In genomic region chr14:30790827-30791226, GRCh38 we compare ENCODE assay signal across 16 cellular contexts.
DNase-seq lines count a peak whose midpoint lies in the region; ATAC-seq, FAIRE-seq and TF ChIP-seq lines count a peak whose summit lies in the region.
"Had no signal": no experiment of that assay in that cellular context is flagged by ENCODE, and none has a peak within 500 bp of the region (broad histone marks: within the 10 kb centered on the region; RNA-seq: fewer than 3 reads in every experiment).

No MANE protein-coding gene starts in this region.

- no peak overlapping the region for H2AFZ ChIP-seq in HepG2 (ENCODE audit: low read length)

- no peak for FAIRE-seq in HepG2 (lab: Jason Lieb, UNC)

- no peak for TF ChIP-seq CTCF in HepG2 (CRISPR knock-in tag; IDR thresholded peaks at IDR 0.05)
- no peak for TF ChIP-seq CTCF in right lobe of liver (IDR thresholded peaks at IDR 0.05)
- TF ChIP-seq CTCF in brain microvascular endothelial cell (IDR thresholded peaks at IDR 0.05; ENCODE audit: low read depth, low read length, missing control alignments): no peak

- no peak for TF ChIP-seq POLR2A in HepG2 (IDR thresholded peaks at IDR 0.05; ENCODE audit: insufficient read depth in 1 of 2, low read depth in 2 of 2, low read length in 2 of 2)
- no peak for TF ChIP-seq POLR2A in right lobe of liver (IDR thresholded peaks at IDR 0.05)

- intact Hi-C loops in HepG2 (cut with micrococcal nuclease; ENCODE audit: unreplicated experiment) (no loop called here), right lobe of liver (cut with DNase I) (no loop called here)

- no peak for TF ChIP-seq RAD21 in HepG2 (CRISPR knock-in tag; IDR thresholded peaks at IDR 0.05)

- H3K4me3 ChIP-seq in HepG2 (replicated peaks in 1 of 3; ENCODE audit: insufficient read depth in 1 of 3, low read depth in 2 of 3, low read length in 3 of 3) (no peak overlapping the region), right lobe of liver (no peak overlapping the region), MG63 (no peak overlapping the region), brain microvascular endothelial cell (ENCODE audit: low read depth, low read length) (no peak overlapping the region)
- H3K4me3 ChIP-seq: BLaER1 had no signal

- no peak overlapping the region for H3K4me2 ChIP-seq in HepG2 (ENCODE audit: low read depth, low read length)
- H3K4me2 ChIP-seq: BLaER1 had no signal

- H3K9me3 ChIP-seq in HepG2 (ENCODE audit: low read length): no peaks in the 10 kb centered on the region
- H3K9me3 ChIP-seq in right lobe of liver: no peaks in the 10 kb centered on the region
- H3K9me3 ChIP-seq in MG63: no peaks in the 10 kb centered on the region
- H3K9me3 ChIP-seq: Caco-2 had no signal

- H3K4me1 ChIP-seq in HepG2 (ENCODE audit: insufficient read depth, low read length) (peaks cover 6% of the 10 kb centered on the region; the same call in 1 of the 2 replicates), right lobe of liver (peaks cover 0 to 6% (median 0%) of the 10 kb centered on the region in 4 donors)
- H3K4me1 ChIP-seq: BLaER1, Caco-2 had no signal

- TF ChIP-seq EP300 in HepG2 (IDR thresholded peaks at IDR 0.05; ENCODE audit: low read depth in 2 of 2, low read length in 2 of 2) (no peak), HepG2 (CRISPR knock-in tag; IDR thresholded peaks at IDR 0.05; ENCODE audit: borderline replicate concordance) (no peak)

- CTCF ChIA-PET in HepG2 (lab: Yijun Ruan, JAX; ENCODE audit: low intra/inter-chr PET ratio, low total read pairs): no interaction called here
- CTCF ChIA-PET in HEK293T (lab: Yijun Ruan, JAX): no interaction called here

- POLR2A ChIA-PET in HepG2 (lab: Yijun Ruan, JAX): no interaction called here
- POLR2A ChIA-PET in HEK293T (lab: Yijun Ruan, JAX): no interaction called here

- ATAC-seq in HepG2 (peak; percentile 62), right lobe of liver (no peak), GM19324 (IDR thresholded peaks at IDR 0.05; ENCODE audit: low FRiP score, unreplicated experiment) (no peak), GM18868 (IDR thresholded peaks at IDR 0.05; ENCODE audit: unreplicated experiment) (no peak)

- no TSS peak for BruUV-seq in HepG2 (replicated peaks; lab: Mats Ljungman, UMichigan)

- DNase-seq in HepG2 (ENCODE audit: low spot score): no peak
- DNase-seq in right lobe of liver: no peak
- peak; percentile 31 for DNase-seq in MG63
- peak; percentile 4 for DNase-seq in brain microvascular endothelial cell
- DNase-seq in HEK293T (ENCODE audit: extremely low spot score): no peak
- DNase-seq: 8988T; AML-193; Caco-2; CD8-positive, alpha-beta memory T cell; DND-41; GOT3; H9; KBM-7 had no signal

- H3K9ac ChIP-seq in HepG2 (ENCODE audit: insufficient read depth, low read depth, low read length): no peak overlapping the region
- H3K9ac ChIP-seq: BLaER1 had no signal

- no peak overlapping the region for H3K27ac ChIP-seq in HepG2 (ENCODE audit: extremely low read length, insufficient read depth, low read length)
- H3K27ac ChIP-seq in right lobe of liver: no peak overlapping the region
- no peak overlapping the region for H3K27ac ChIP-seq in brain microvascular endothelial cell
- H3K27ac ChIP-seq: BLaER1 had no signal

- in situ Hi-C loops in HepG2 (cut with HindIII; ENCODE audit: extremely low pct_ligation_motif_present, low pct_unique_long_range_greater_than_20kb): no loop called here
- in situ Hi-C loops in brain microvascular endothelial cell (cut with HindIII; ENCODE audit: low pct_ligation_motif_present, low sequenced_read_pairs): no loop called here

- no peaks in the 10 kb centered on the region for H3K79me2 ChIP-seq in HepG2 (ENCODE audit: insufficient read depth, low read length)

- 22% methylated on average over 3 of the region's 3 CpGs for WGBS in HepG2 (ENCODE audit: low lambda C conversion rate)
- 88% methylated on average over 3 of the region's 3 CpGs for WGBS in right lobe of liver (ENCODE audit: insufficient coverage, low coverage, low lambda C conversion rate, missing lambda C conversion rate)

- H3K27me3 ChIP-seq in HepG2 (ENCODE audit: control insufficient read depth in 1 of 2, insufficient read depth in 2 of 2, low read length in 2 of 2): no peaks in the 10 kb centered on the region
- no peaks in the 10 kb centered on the region for H3K27me3 ChIP-seq in right lobe of liver
- H3K27me3 ChIP-seq in MG63: no peaks in the 10 kb centered on the region
- H3K27me3 ChIP-seq in brain microvascular endothelial cell (replicated peaks): no peaks in the 10 kb centered on the region
- H3K27me3 ChIP-seq: BLaER1 had no signal

- H3K36me3 ChIP-seq in HepG2 (replicated peaks in 1 of 2; ENCODE audit: control insufficient read depth in 1 of 2, insufficient read depth in 2 of 2, low read length in 2 of 2) (no peaks in the 10 kb centered on the region), right lobe of liver (no peaks in the 10 kb centered on the region), MG63 (no peaks in the 10 kb centered on the region), brain microvascular endothelial cell (replicated peaks) (no peaks in the 10 kb centered on the region)
- H3K36me3 ChIP-seq: BLaER1 had no signal

- H4K20me1 ChIP-seq in HepG2 (ENCODE audit: insufficient read depth, low read length): no peaks in the 10 kb centered on the region
- H4K20me1 ChIP-seq: BLaER1 had no signal

TF ChIP-seq in HepG2, 621 proteins besides CTCF, POLR2A, EP300 and RAD21 (continues in another document):
- no peak for TF ChIP-seq CERS6 (CRISPR knock-in tag; IDR thresholded peaks at IDR 0.05)
- no peak for TF ChIP-seq LCORL (IDR thresholded peaks at IDR 0.05)
- TF ChIP-seq LCORL (CRISPR knock-in tag; IDR thresholded peaks at IDR 0.05): no peak
- no peak for TF ChIP-seq ZKSCAN5 (CRISPR knock-in tag; IDR thresholded peaks at IDR 0.05)
- TF ChIP-seq ZNF503 (CRISPR knock-in tag; IDR thresholded peaks at IDR 0.05): no peak
- peak; percentile 95 for TF ChIP-seq ATF7 (IDR thresholded peaks at IDR 0.05)
- TF ChIP-seq ATF7 (CRISPR knock-in tag; IDR thresholded peaks at IDR 0.05): no peak
- TF ChIP-seq ZC3H13 (CRISPR knock-in tag; IDR thresholded peaks at IDR 0.05): no peak

TF ChIP-seq in HEK293T, 16 proteins besides CTCF, POLR2A, EP300 and RAD21:
- TF ChIP-seq FOXM1 (IDR thresholded peaks at IDR 0.05; ENCODE audit: borderline replicate concordance) (no peak), LEF1 (IDR thresholded peaks at IDR 0.05; ENCODE audit: borderline replicate concordance) (no peak), NFRKB (IDR thresholded peaks at IDR 0.05) (no peak), ELF4 (IDR thresholded peaks at IDR 0.05) (no peak), ZNF384 (IDR thresholded peaks at IDR 0.05) (no peak), FOXK2 (IDR thresholded peaks at IDR 0.05) (no peak), ARNT (IDR thresholded peaks at IDR 0.05) (no peak), L3MBTL2 (conservative IDR thresholded peaks at IDR 0.05) (no peak), HDGF (IDR thresholded peaks at IDR 0.05; ENCODE audit: borderline replicate concordance) (no peak), PKNOX1 (IDR thresholded peaks at IDR 0.05) (no peak)

Comparison
In these comparisons a context has a peak if more than half of its experiments do, and no peak if none do; other contexts are left out.
1. DNase-seq: peak in MG63 (single experiment) and brain microvascular endothelial cell (single experiment); none in HepG2 (single experiment), right lobe of liver (0 of 3) and HEK293T (single experiment).